8 cellular contexts compared by ENCODE assay signal in the genomic region with DNA sequence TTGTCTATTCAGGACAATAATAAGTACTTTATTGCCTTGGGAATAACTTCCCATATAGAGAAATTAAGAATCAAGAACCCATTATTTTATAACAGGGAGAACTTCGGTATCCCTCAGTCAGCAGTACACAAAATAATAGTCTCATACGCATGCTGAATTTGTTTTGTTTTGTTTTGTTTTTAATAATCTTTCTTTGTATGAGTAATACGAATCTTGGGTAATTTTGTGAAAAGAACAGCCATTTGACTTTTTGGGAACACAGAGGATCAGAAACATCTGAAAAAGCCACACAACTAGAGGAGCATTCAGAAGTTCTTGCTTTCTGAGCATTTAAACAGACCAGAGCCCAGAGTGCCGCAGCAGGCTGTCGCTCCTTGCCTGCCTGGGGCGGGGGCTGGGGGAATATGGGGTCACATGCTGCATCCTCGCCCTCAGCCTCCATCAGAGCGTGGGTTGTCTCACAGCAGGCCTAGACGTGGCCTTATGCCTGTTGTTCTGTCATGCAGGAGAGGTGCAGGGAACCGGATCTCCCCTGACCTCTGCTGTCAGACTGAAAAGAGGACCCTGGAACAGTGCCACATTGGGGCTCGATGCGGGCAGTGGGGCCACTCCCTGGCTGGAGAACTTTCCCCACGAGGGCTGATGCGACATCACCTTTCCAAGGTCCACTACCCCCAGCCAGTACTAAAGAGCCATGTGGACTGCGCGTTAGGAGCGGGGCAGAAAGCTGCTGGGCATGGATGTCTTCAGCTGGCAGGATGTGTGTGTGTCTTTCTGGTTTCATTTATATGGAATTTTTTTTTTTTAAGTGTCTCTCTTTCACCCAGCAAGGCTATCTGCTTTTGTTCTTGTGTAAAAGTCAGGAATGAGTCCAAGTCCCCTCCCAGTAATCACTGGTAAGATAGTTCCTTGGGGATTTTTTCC.
DNase-seq lines count a peak whose midpoint lies in the region; ATAC-seq and TF ChIP-seq lines count a peak whose summit lies in the region.

No MANE protein-coding gene starts in this region.

- ATAC-seq in HG02870 (IDR thresholded peaks at IDR 0.05; ENCODE audit: unreplicated experiment) (peak; percentile 56), HG02678 (IDR thresholded peaks at IDR 0.05; ENCODE audit: unreplicated experiment) (no peak)

- no peaks in the 10 kb centered on the region for H3K9me3 ChIP-seq in adipocyte (ENCODE audit: control insufficient read depth, low read length)
- no peaks in the 10 kb centered on the region for H3K9me3 ChIP-seq in mesodermal cell (ENCODE audit: control insufficient read depth, low read length)

- H3K4me3 ChIP-seq in adipocyte (ENCODE audit: low read length) (peak overlapping the region; percentile 51), mesodermal cell (ENCODE audit: extremely low read depth, insufficient read depth, low read length, poor library complexity, severe bottlenecking) (no peak overlapping the region)

- H3K4me1 ChIP-seq in adipocyte (ENCODE audit: control insufficient read depth, insufficient read depth, low read length) (peaks cover 93% of the 10 kb centered on the region), mesodermal cell (ENCODE audit: control insufficient read depth, insufficient read depth, low read length, poor library complexity, severe bottlenecking) (peaks cover 45% of the 10 kb centered on the region)

- peak overlapping the region; percentile 77 for H3K9ac ChIP-seq in adipocyte (ENCODE audit: low read length)

- DNase-seq in GM10266 (ENCODE audit: extremely low spot score) (peak; percentile 71), adipocyte (ENCODE audit: low read depth) (peak; percentile 30), epidermal melanocyte (ENCODE audit: insufficient read length, low spot score) (no peak), AG08395 (ENCODE audit: low spot score) (no peak), NCI-H1048 (lab: John Stamatoyannopoulos, UW) (no peak)

- H3K27me3 ChIP-seq in adipocyte (replicated peaks; ENCODE audit: control insufficient read depth, insufficient read depth, low read length), result no peaks in the 10 kb centered on the region

- WGBS in mesodermal cell (ENCODE audit: insufficient coverage in 2 of 2), 2 experiments, result 80 to 82% methylated on average over 8 to 12 of the region's 17 CpGs

- no peak for TF ChIP-seq CTCF in GM10266 (IDR thresholded peaks at IDR 0.05; ENCODE audit: control insufficient read depth, insufficient read depth, low read depth, missing control alignments)

- H3K36me3 ChIP-seq in adipocyte (ENCODE audit: control insufficient read depth, insufficient read depth, low read length, severe bottlenecking) (peaks cover 11% of the 10 kb centered on the region), mesodermal cell (ENCODE audit: control insufficient read depth, insufficient read depth, low read length) (peaks cover 40% of the 10 kb centered on the region)

- peak overlapping the region; percentile 26 for H3K27ac ChIP-seq in mesodermal cell (ENCODE audit: low read depth, low read length, severe bottlenecking)

Comparison
In these comparisons a context has a peak if more than half of its experiments do, and no peak if none do; other contexts are left out.
1. DNase-seq: peak in GM10266 (single experiment) and adipocyte (single experiment); none in epidermal melanocyte (single experiment), AG08395 (single experiment) and NCI-H1048 (single experiment).